ENCODE assay signal across 7 cellular contexts in the genomic region with DNA sequence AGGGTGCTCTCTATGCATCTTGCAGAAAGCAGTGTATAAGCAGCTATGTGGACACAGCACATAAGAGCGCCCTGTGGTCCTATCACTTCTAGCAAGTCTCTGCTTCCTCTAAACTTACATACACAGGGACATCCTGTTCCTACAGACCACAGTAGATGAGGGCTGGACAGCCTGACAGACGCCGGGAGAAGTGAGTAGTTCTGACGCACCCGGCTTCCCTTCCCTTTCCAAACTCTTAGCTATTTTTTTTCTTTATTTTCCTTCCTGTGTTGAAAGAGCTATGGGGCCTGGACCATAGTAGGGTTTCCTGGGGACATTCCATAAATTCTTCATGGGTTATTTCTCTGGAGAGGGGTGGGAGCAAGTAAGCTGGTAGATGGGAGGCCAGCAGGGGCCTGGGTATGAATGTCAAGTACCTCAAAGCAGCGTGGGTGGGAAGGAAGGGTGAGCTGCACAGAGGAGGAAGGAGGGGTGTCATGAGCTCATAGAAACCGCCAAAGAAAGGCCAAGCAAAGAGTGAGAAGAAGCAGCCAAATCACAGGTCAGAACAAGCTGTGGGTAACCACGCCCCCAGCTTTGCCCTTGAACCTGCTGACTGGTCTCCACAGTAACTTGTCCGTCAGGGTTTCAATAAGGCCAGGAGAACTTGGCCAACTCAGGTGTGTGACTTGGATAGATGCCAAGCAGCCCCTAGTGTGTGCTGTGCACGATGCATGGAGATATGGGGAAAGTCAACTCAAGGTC. TPM values are rescaled to one million over a fixed set of nuclear protein-coding genes. Genes with fewer than 3 reads are reported as not detected.
A peak's percentile ranks its signal among the peaks of the same experiment; 100 is the strongest.
DNase-seq lines count a peak whose midpoint lies in the region; ATAC-seq, FAIRE-seq and TF ChIP-seq lines count a peak whose summit lies in the region.

No MANE protein-coding gene starts in this region.

- H3K36me3 ChIP-seq in tibial nerve = no peaks in the 10 kb centered on the region

- H3K4me3 Mint-ChIP-seq in WTC11 = no peak overlapping the region

- TF ChIP-seq EP300 in tibial nerve (IDR thresholded peaks at IDR 0.05) = peak; percentile 81 to 85

- no peaks in the 10 kb centered on the region for H3K36me3 Mint-ChIP-seq in WTC11

- no peak overlapping the region for H3K27ac Mint-ChIP-seq in WTC11

- H3K27me3 ChIP-seq in tibial nerve = no peaks in the 10 kb centered on the region

- no peak overlapping the region for H3K4me3 ChIP-seq in tibial nerve

- 51 to 68% methylated on average over 9 to 10 of the region's 10 CpGs for WGBS in tibial nerve, 2 donors

- FAIRE-seq in HTR-8/SVneo (lab: Jason Lieb, UNC) = peak; percentile 91

- ATAC-seq in WTC11 = peak; percentile 43
- ATAC-seq in HG02763 (IDR thresholded peaks at IDR 0.05; ENCODE audit: unreplicated experiment) = no peak
- ATAC-seq in GM21526 (IDR thresholded peaks at IDR 0.05; ENCODE audit: low FRiP score, unreplicated experiment) = no peak

- CTCF ChIA-PET in WTC11 (lab: Charles Lee) = interaction anchor here (1.6 to 2.4 kb wide), 2 partner anchors 10 to 210 kb away, joined by 3 to 8 read pairs; no protein-coding TSS in a partner anchor

- peak; percentile 83 for DNase-seq in HTR-8/SVneo (ENCODE audit: insufficient read length, low spot score)
- DNase-seq in WTC11 (ENCODE audit: low spot score) = no peak
- DNase-seq in hepatic stellate cell (ENCODE audit: low spot score) = peak; percentile 85
- peak in 1 of 2 donors; percentile 23 for DNase-seq in tibial nerve (ENCODE audit: low spot score in 2 of 2)
- DNase-seq in stimulated activated CD4-positive, alpha-beta T cell treated with anti-CD3 and anti-CD28 coated beads, Interleukin-2, amount 100 ng/mL, for 48 hours = no peak

- H3K9me3 Mint-ChIP-seq in WTC11 = no peaks in the 10 kb centered on the region

- H3K4me1 ChIP-seq in tibial nerve = peaks cover 0 to 69% (median 28%) of the 10 kb centered on the region in 4 donors

- POLR2A ChIA-PET in WTC11 (lab: Charles Lee) = no interaction called here

- peak overlapping the region in 2 of 4 donors; percentile 36 to 62 for H3K27ac ChIP-seq in tibial nerve

- no peak for TF ChIP-seq POLR2A in tibial nerve (IDR thresholded peaks at IDR 0.05)

- TF ChIP-seq CTCF in WTC11 (IDR thresholded peaks at IDR 0.05) (no peak), tibial nerve (IDR thresholded peaks at IDR 0.05) (no peak)

- peaks cover 15% of the 10 kb centered on the region for H3K4me1 Mint-ChIP-seq in WTC11

- H3K9me3 ChIP-seq in tibial nerve = no peaks in the 10 kb centered on the region

- H3K27me3 Mint-ChIP-seq in WTC11 (ENCODE audit: low read depth) = no peaks in the 10 kb centered on the region

TF ChIP-seq in WTC11, 78 proteins besides CTCF, POLR2A, EP300 and RAD21 (continues in another document):
- TF ChIP-seq, protein P1, sequence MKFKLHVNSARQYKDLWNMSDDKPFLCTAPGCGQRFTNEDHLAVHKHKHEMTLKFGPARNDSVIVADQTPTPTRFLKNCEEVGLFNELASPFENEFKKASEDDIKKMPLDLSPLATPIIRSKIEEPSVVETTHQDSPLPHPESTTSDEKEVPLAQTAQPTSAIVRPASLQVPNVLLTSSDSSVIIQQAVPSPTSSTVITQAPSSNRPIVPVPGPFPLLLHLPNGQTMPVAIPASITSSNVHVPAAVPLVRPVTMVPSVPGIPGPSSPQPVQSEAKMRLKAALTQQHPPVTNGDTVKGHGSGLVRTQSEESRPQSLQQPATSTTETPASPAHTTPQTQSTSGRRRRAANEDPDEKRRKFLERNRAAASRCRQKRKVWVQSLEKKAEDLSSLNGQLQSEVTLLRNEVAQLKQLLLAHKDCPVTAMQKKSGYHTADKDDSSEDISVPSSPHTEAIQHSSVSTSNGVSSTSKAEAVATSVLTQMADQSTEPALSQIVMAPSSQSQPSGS (CRISPR knock-in tag; IDR thresholded peaks at IDR 0.05; ENCODE audit: borderline replicate concordance, low read depth) = no peak
- TF ChIP-seq E2F4 (CRISPR knock-in tag; IDR thresholded peaks at IDR 0.05; ENCODE audit: borderline replicate concordance, low read depth) (no peak), ZNF121 (CRISPR knock-in tag; IDR thresholded peaks at IDR 0.05) (no peak), FOXK1 (CRISPR knock-in tag; IDR thresholded peaks at IDR 0.05) (no peak), NR3C1 (CRISPR knock-in tag; conservative IDR thresholded peaks at IDR 0.05; ENCODE audit: low read depth) (no peak), HMGA2 (CRISPR knock-in tag; IDR thresholded peaks at IDR 0.05) (no peak), TCF7 (CRISPR knock-in tag; IDR thresholded peaks at IDR 0.05; ENCODE audit: low read depth) (no peak), ZNF512 (CRISPR knock-in tag; IDR thresholded peaks at IDR 0.05; ENCODE audit: borderline replicate concordance) (no peak), ZBTB21 (CRISPR knock-in tag; IDR thresholded peaks at IDR 0.05; ENCODE audit: borderline replicate concordance) (no peak), PRDM15 (CRISPR knock-in tag; IDR thresholded peaks at IDR 0.05) (no peak), NFYB (CRISPR knock-in tag; conservative IDR thresholded peaks at IDR 0.05; ENCODE audit: low read depth) (no peak), ZNF671 (CRISPR knock-in tag; IDR thresholded peaks at IDR 0.05) (no peak), GABPB1 (CRISPR knock-in tag; IDR thresholded peaks at IDR 0.05) (no peak), TEAD4 (CRISPR knock-in tag; IDR thresholded peaks at IDR 0.05) (no peak), ZNF317 (CRISPR knock-in tag; IDR thresholded peaks at IDR 0.05; ENCODE audit: borderline replicate concordance, low read depth) (no peak), SMAD3 (CRISPR knock-in tag; IDR thresholded peaks at IDR 0.05; ENCODE audit: borderline replicate concordance) (no peak), ZNF232 (CRISPR knock-in tag; IDR thresholded peaks at IDR 0.05) (no peak), FOXP1 (CRISPR knock-in tag; IDR thresholded peaks at IDR 0.05; ENCODE audit: borderline replicate concordance) (no peak), CBFB (CRISPR knock-in tag; IDR thresholded peaks at IDR 0.05; ENCODE audit: low read depth) (no peak)

RNA-seq across cellular contexts. Expression of gene PLXNA2, which starts 36.6 kb away (rescaled TPM):
- total RNA-seq in WTC11 (2021) (2.4 to 4.2 TPM (median 3.5 TPM) in 3 replicates), tibial nerve (10 to 100 TPM; 17.2 to 29.7 (median 24.6) TPM)

Comparison
In these comparisons a context has a peak if more than half of its experiments do, and no peak if none do; other contexts are left out.
1. DNase-seq: peak in HTR-8/SVneo (single experiment) and hepatic stellate cell (single experiment); none in WTC11 (single experiment) and stimulated activated CD4-positive, alpha-beta T cell treated with anti-CD3 and anti-CD28 coated beads, Interleukin-2, amount 100 ng/mL, for 48 hours (0 of 2).